Comparison of ENCODE assay signal across 11 cellular contexts in the genomic region with DNA sequence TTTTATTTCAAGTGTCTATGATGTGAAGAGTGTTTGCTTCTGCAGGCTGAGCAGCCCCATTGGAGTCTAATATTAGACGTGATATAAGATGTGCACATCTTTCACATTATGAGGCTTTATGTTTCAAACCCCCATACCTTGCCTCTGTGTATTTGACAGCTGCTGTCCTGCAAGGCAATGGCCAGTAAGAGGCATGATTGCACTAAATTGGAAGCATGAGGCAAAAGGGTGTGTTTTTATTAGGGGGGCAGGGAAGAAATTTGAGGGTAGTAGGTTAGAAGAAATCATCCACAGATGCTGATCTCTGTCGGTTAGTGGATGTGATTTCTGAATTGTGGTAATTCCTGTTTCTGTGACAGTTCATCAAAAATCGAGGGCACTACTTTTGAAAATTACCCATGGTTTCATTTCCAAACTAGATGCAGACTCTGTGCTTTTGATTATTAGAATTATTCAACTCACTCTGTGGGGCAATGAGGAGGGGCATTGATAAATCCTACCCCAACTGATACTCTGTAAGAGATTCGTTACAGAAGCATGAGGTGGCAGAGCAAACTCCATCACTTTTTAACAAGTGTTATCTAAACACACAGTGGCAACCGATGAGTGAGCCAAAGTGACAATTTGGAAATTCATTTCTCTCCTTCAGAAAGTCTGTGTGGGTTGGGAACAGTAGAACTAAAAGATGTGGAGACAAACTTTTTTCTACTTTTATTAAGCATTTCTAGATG.
DNase-seq lines count a peak whose midpoint lies in the region; ATAC-seq, FAIRE-seq and TF ChIP-seq lines count a peak whose summit lies in the region.
"Had no signal": no experiment of that assay in that cellular context is flagged by ENCODE, and none has a peak within 500 bp of the region (broad histone marks: within the 10 kb centered on the region; RNA-seq: fewer than 3 reads in every experiment).

No MANE protein-coding gene starts in this region.

- peaks cover 0 to 5% of the 10 kb centered on the region in 2 donors for H3K9me3 ChIP-seq in left lung
- H3K9me3 ChIP-seq: breast epithelium had no signal

- intact Hi-C loops in left lung (cut with DNase I): no loop called here

- TF ChIP-seq CTCF in AG09319 (IDR thresholded peaks at IDR 0.05; ENCODE audit: low read depth, low read length): peak; percentile 48
- no peak for TF ChIP-seq CTCF in left lung (IDR thresholded peaks at IDR 0.05)

- H3K27me3 ChIP-seq in left lung: no peaks in the 10 kb centered on the region
- H3K27me3 ChIP-seq: breast epithelium had no signal

- peaks cover 6% of the 10 kb centered on the region for H3K9me3 Mint-ChIP-seq in activated T-helper 17 cell treated with anti-CD3 and anti-CD28 coated beads, Interleukin-2, amount 50 U/mL, for 72 hours

- H3K4me3 ChIP-seq in left lung: no peak overlapping the region
- H3K4me3 ChIP-seq: breast epithelium had no signal

- H3K36me3 ChIP-seq in left lung: no peaks in the 10 kb centered on the region
- H3K36me3 ChIP-seq: breast epithelium had no signal

- H3K4me3 Mint-ChIP-seq in activated T-helper 17 cell treated with anti-CD3 and anti-CD28 coated beads, Interleukin-2, amount 50 U/mL, for 72 hours: peak overlapping the region; percentile 8
- H3K4me3 Mint-ChIP-seq: stimulated activated naive B cell treated with anti-CD40 and anti-IgM and Interleukin-4, amounts not matched to agents 10 μg/mL and 1 μg/mL and 100 μg/mL, for 72 hours had no signal

- FAIRE-seq in H54 (lab: Jason Lieb, UNC): peak; percentile 41

- no peak for TF ChIP-seq POLR2A in H54 (IDR thresholded peaks at IDR 0.05; ENCODE audit: low read depth, low read length)

- H3K4me1 ChIP-seq in left lung: peaks cover 3 to 11% of the 10 kb centered on the region in 2 donors
- H3K4me1 ChIP-seq: breast epithelium had no signal

- H3K4me1 Mint-ChIP-seq in activated T-helper 17 cell treated with anti-CD3 and anti-CD28 coated beads, Interleukin-2, amount 50 U/mL, for 72 hours: peaks cover 24% of the 10 kb centered on the region

- H3K27me3 Mint-ChIP-seq in activated T-helper 17 cell treated with anti-CD3 and anti-CD28 coated beads, Interleukin-2, amount 50 U/mL, for 72 hours: no peaks in the 10 kb centered on the region
- H3K27me3 Mint-ChIP-seq: stimulated activated naive B cell treated with anti-CD40 and anti-IgM and Interleukin-4, amounts not matched to agents 10 μg/mL and 1 μg/mL and 100 μg/mL, for 72 hours had no signal

- peaks cover 28% of the 10 kb centered on the region for H3K36me3 Mint-ChIP-seq in activated T-helper 17 cell treated with anti-CD3 and anti-CD28 coated beads, Interleukin-2, amount 50 U/mL, for 72 hours (ENCODE audit: low read depth)

- peak overlapping the region; percentile 61 for H3K27ac Mint-ChIP-seq in activated T-helper 17 cell treated with anti-CD3 and anti-CD28 coated beads, Interleukin-2, amount 50 U/mL, for 72 hours
- H3K27ac Mint-ChIP-seq: stimulated activated naive B cell treated with anti-CD40 and anti-IgM and Interleukin-4, amounts not matched to agents 10 μg/mL and 1 μg/mL and 100 μg/mL, for 72 hours had no signal

- peak overlapping the region in 1 of 2 donors; percentile 28 for H3K27ac ChIP-seq in left lung
- H3K27ac ChIP-seq: breast epithelium had no signal

- DNase-seq in AG09319 (ENCODE audit: extremely low read depth, low read depth) (no peak), H54 (ENCODE audit: insufficient read length, low spot score) (no peak), left lung (no peak), foreskin melanocyte (no peak)
- DNase-seq in stimulated activated naive CD8-positive, alpha-beta T cell treated with anti-CD3 and anti-CD28 coated beads, Interleukin-15, Interleukin-2, amounts not matched to agents 100 U/mL and 50 U/mL, for 24 hours: no peak
- DNase-seq: stimulated activated naive B cell treated with anti-CD40 and anti-IgM and Interleukin-4, amounts not matched to agents 10 μg/mL and 1 μg/mL and 100 μg/mL, for 72 hours; T-helper 1 cell had no signal

- ATAC-seq in activated T-helper 17 cell treated with anti-CD3 and anti-CD28 coated beads, Interleukin-2, amount 50 U/mL, for 72 hours (replicated peaks): no peak
- ATAC-seq in left lung (peak; percentile 67), HG03175 (IDR thresholded peaks at IDR 0.05; ENCODE audit: unreplicated experiment) (no peak), GM19395 (IDR thresholded peaks at IDR 0.05; ENCODE audit: unreplicated experiment) (no peak)
- no peak for ATAC-seq in stimulated activated naive CD8-positive, alpha-beta T cell treated with anti-CD3 and anti-CD28 coated beads, Interleukin-15, Interleukin-2, amounts not matched to agents 100 U/mL and 50 U/mL, for 24 hours
- ATAC-seq: stimulated activated naive B cell treated with anti-CD40 and anti-IgM and Interleukin-4, amounts not matched to agents 10 μg/mL and 1 μg/mL and 100 μg/mL, for 72 hours had no signal
